ENCODE assay signal across 1 cellular context in the genomic region with DNA sequence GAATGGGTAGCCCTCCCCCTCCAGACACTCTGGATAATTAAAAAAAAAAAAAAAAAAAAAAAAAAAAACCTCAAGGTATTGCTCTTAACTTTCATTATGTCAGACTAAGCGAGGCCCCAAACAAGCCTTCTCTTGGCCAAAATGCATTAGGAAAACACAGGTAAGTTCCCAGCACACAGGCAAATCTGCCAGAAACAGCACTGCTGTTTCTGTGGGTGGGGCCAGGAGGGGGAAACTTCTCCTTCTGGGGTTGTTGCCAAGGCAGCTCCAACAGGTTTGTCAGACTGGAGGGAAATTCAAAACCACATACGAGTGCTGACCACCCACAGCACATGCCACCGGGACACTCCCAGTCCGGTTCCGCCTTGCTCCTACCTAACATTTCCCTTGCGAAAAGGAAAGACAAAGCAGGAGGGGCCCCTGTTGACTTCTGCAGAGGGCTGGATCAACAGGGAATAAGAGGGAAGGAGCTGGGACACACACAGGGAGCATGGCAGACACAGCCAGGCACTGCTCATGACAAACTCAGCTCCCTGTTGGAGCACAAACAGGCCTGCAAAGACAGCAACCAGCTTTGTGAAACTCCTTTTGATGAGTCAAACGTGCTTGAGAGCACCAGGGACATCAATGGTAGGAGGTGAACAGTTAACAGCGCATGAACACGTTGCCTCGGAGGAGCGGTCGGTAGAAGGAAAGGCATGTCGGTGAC.
A peak's percentile ranks its signal among the peaks of the same experiment; 100 is the strongest.
TF ChIP-seq lines count a peak whose summit lies in the region.

No MANE protein-coding gene starts in this region.

TF ChIP-seq in GM12878, 131 proteins besides CTCF, POLR2A, EP300 and RAD21 (continued from another document):
- TF ChIP-seq, protein P1, sequence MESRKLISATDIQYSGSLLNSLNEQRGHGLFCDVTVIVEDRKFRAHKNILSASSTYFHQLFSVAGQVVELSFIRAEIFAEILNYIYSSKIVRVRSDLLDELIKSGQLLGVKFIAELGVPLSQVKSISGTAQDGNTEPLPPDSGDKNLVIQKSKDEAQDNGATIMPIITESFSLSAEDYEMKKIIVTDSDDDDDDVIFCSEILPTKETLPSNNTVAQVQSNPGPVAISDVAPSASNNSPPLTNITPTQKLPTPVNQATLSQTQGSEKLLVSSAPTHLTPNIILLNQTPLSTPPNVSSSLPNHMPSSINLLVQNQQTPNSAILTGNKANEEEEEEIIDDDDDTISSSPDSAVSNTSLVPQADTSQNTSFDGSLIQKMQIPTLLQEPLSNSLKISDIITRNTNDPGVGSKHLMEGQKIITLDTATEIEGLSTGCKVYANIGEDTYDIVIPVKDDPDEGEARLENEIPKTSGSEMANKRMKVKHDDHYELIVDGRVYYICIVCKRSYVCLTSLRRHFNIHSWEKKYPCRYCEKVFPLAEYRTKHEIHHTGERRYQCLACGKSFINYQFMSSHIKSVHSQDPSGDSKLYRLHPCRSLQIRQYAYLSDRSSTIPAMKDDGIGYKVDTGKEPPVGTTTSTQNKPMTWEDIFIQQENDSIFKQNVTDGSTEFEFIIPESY (IDR thresholded peaks at IDR 0.05): no peak
- TF ChIP-seq, protein P2, sequence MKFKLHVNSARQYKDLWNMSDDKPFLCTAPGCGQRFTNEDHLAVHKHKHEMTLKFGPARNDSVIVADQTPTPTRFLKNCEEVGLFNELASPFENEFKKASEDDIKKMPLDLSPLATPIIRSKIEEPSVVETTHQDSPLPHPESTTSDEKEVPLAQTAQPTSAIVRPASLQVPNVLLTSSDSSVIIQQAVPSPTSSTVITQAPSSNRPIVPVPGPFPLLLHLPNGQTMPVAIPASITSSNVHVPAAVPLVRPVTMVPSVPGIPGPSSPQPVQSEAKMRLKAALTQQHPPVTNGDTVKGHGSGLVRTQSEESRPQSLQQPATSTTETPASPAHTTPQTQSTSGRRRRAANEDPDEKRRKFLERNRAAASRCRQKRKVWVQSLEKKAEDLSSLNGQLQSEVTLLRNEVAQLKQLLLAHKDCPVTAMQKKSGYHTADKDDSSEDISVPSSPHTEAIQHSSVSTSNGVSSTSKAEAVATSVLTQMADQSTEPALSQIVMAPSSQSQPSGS (IDR thresholded peaks at IDR 0.05; ENCODE audit: low read length): no peak
- TF ChIP-seq MYB (IDR thresholded peaks at IDR 0.05; ENCODE audit: borderline replicate concordance, low read depth, low read length) (no peak), MTA3 (IDR thresholded peaks at IDR 0.05; ENCODE audit: borderline replicate concordance, low read length) (peak; percentile 70; the same call in 1 of the 2 replicates), CBX3 (IDR thresholded peaks at IDR 0.05; ENCODE audit: borderline replicate concordance, low read depth) (no peak), SP1 (IDR thresholded peaks at IDR 0.05; ENCODE audit: low read depth, low read length) (peak; percentile 23), IKZF1 (conservative IDR thresholded peaks at IDR 0.05) (peak; percentile 71), MXI1 (IDR thresholded peaks at IDR 0.05; ENCODE audit: low read depth, low read length) (peak; percentile 94), YBX1 (IDR thresholded peaks at IDR 0.05) (no peak), RUNX3 (IDR thresholded peaks at IDR 0.05; ENCODE audit: low read length) (peak; percentile 77), HCFC1 (IDR thresholded peaks at IDR 0.05; ENCODE audit: low read length) (no peak), CREM (IDR thresholded peaks at IDR 0.05; ENCODE audit: low read depth) (peak; percentile 15; the same call in 1 of the 2 replicates), YY1 (IDR thresholded peaks at IDR 0.05; ENCODE audit: low read depth, low read length) (peak; percentile 15; the same call in 1 of the 2 replicates), ZNF384 (IDR thresholded peaks at IDR 0.05; ENCODE audit: borderline replicate concordance, low read depth, low read length) (peak; percentile 90), RAD51 (IDR thresholded peaks at IDR 0.05) (no peak), EED (IDR thresholded peaks at IDR 0.05; ENCODE audit: low read depth) (peak; percentile 40; the same call in 1 of the 2 replicates), ESRRA (IDR thresholded peaks at IDR 0.05; ENCODE audit: low read length) (no peak), ZBED1 (IDR thresholded peaks at IDR 0.05; ENCODE audit: borderline replicate concordance) (peak; percentile 40; the same call in 1 of the 2 replicates), ASH2L (IDR thresholded peaks at IDR 0.05; ENCODE audit: borderline replicate concordance, low read depth) (no peak), CREB1 (IDR thresholded peaks at IDR 0.05; ENCODE audit: low read depth) (no peak), BHLHE40 (IDR thresholded peaks at IDR 0.05; ENCODE audit: borderline replicate concordance in 1 of 2, low read depth in 2 of 2, low read length in 1 of 2) (peak; percentile 75 to 83), CHD2 (IDR thresholded peaks at IDR 0.05; ENCODE audit: borderline replicate concordance, low read depth, low read length) (no peak), FOXM1 (IDR thresholded peaks at IDR 0.05; ENCODE audit: low read depth, low read length) (0 out of 2 replicates have a peak, but pooled peaks have one; percentile 38), STAT3 (IDR thresholded peaks at IDR 0.05; ENCODE audit: low read depth, low read length) (no peak), STAT1 (conservative IDR thresholded peaks at IDR 0.05) (no peak), BCL11A (IDR thresholded peaks at IDR 0.05; ENCODE audit: low read depth, low read length) (0 out of 2 replicates have a peak, but pooled peaks have one; percentile 15), RB1 (IDR thresholded peaks at IDR 0.05; ENCODE audit: borderline replicate concordance) (0 out of 2 replicates have a peak, but pooled peaks have one; percentile 27), HDGF (IDR thresholded peaks at IDR 0.05) (0 out of 2 replicates have a peak, but pooled peaks have one; percentile 37), IKZF2 (IDR thresholded peaks at IDR 0.05) (peak; percentile 30 to 54; a peak in 1 of 4 replicates), POLR2AphosphoS5 (IDR thresholded peaks at IDR 0.05; ENCODE audit: low read length) (peak; percentile 46), MEF2A (IDR thresholded peaks at IDR 0.05; ENCODE audit: insufficient read depth, low read depth, low read length) (no peak), NR2C2 (IDR thresholded peaks at IDR 0.05; ENCODE audit: borderline replicate concordance, control insufficient read depth, insufficient read length, low read depth) (no peak), NFIC (IDR thresholded peaks at IDR 0.05; ENCODE audit: low read depth, low read length) (peak; percentile 44; the same call in 1 of the 2 replicates), ZSCAN29 (IDR thresholded peaks at IDR 0.05) (no peak), SMARCA5 (IDR thresholded peaks at IDR 0.05) (0 out of 2 replicates have a peak, but pooled peaks have one; percentile 52), ZNF274 (IDR thresholded peaks at IDR 0.05; ENCODE audit: insufficient read depth, insufficient read length) (no peak), MTA2 (IDR thresholded peaks at IDR 0.05; ENCODE audit: low read depth) (no peak), RELA (IDR thresholded peaks at IDR 0.05; ENCODE audit: borderline replicate concordance, partially characterized antibody) (peak; percentile 29), SIN3A (IDR thresholded peaks at IDR 0.05; ENCODE audit: low read depth, low read length) (peak; percentile 96), WRNIP1 (IDR thresholded peaks at IDR 0.05; ENCODE audit: borderline replicate concordance, low read depth, low read length) (no peak), NR2C1 (IDR thresholded peaks at IDR 0.05) (no peak)
- TF ChIP-seq, protein P3, sequence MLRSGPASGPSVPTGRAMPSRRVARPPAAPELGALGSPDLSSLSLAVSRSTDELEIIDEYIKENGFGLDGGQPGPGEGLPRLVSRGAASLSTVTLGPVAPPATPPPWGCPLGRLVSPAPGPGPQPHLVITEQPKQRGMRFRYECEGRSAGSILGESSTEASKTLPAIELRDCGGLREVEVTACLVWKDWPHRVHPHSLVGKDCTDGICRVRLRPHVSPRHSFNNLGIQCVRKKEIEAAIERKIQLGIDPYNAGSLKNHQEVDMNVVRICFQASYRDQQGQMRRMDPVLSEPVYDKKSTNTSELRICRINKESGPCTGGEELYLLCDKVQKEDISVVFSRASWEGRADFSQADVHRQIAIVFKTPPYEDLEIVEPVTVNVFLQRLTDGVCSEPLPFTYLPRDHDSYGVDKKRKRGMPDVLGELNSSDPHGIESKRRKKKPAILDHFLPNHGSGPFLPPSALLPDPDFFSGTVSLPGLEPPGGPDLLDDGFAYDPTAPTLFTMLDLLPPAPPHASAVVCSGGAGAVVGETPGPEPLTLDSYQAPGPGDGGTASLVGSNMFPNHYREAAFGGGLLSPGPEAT (IDR thresholded peaks at IDR 0.05; ENCODE audit: low read depth): peak; percentile 65
- TF ChIP-seq, protein P4, sequence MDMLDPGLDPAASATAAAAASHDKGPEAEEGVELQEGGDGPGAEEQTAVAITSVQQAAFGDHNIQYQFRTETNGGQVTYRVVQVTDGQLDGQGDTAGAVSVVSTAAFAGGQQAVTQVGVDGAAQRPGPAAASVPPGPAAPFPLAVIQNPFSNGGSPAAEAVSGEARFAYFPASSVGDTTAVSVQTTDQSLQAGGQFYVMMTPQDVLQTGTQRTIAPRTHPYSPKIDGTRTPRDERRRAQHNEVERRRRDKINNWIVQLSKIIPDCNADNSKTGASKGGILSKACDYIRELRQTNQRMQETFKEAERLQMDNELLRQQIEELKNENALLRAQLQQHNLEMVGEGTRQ (IDR thresholded peaks at IDR 0.05; ENCODE audit: borderline replicate concordance, low read depth, low read length): no peak
- TF ChIP-seq, protein P5, sequence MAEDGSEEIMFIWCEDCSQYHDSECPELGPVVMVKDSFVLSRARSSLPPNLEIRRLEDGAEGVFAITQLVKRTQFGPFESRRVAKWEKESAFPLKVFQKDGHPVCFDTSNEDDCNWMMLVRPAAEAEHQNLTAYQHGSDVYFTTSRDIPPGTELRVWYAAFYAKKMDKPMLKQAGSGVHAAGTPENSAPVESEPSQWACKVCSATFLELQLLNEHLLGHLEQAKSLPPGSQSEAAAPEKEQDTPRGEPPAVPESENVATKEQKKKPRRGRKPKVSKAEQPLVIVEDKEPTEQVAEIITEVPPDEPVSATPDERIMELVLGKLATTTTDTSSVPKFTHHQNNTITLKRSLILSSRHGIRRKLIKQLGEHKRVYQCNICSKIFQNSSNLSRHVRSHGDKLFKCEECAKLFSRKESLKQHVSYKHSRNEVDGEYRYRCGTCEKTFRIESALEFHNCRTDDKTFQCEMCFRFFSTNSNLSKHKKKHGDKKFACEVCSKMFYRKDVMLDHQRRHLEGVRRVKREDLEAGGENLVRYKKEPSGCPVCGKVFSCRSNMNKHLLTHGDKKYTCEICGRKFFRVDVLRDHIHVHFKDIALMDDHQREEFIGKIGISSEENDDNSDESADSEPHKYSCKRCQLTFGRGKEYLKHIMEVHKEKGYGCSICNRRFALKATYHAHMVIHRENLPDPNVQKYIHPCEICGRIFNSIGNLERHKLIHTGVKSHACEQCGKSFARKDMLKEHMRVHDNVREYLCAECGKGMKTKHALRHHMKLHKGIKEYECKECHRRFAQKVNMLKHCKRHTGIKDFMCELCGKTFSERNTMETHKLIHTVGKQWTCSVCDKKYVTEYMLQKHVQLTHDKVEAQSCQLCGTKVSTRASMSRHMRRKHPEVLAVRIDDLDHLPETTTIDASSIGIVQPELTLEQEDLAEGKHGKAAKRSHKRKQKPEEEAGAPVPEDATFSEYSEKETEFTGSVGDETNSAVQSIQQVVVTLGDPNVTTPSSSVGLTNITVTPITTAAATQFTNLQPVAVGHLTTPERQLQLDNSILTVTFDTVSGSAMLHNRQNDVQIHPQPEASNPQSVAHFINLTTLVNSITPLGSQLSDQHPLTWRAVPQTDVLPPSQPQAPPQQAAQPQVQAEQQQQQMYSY (CRISPR knock-in tag; IDR thresholded peaks at IDR 0.05): no peak
- TF ChIP-seq, protein P6, sequence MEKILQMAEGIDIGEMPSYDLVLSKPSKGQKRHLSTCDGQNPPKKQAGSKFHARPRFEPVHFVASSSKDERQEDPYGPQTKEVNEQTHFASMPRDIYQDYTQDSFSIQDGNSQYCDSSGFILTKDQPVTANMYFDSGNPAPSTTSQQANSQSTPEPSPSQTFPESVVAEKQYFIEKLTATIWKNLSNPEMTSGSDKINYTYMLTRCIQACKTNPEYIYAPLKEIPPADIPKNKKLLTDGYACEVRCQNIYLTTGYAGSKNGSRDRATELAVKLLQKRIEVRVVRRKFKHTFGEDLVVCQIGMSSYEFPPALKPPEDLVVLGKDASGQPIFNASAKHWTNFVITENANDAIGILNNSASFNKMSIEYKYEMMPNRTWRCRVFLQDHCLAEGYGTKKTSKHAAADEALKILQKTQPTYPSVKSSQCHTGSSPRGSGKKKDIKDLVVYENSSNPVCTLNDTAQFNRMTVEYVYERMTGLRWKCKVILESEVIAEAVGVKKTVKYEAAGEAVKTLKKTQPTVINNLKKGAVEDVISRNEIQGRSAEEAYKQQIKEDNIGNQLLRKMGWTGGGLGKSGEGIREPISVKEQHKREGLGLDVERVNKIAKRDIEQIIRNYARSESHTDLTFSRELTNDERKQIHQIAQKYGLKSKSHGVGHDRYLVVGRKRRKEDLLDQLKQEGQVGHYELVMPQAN (conservative IDR thresholded peaks at IDR 0.05): peak; percentile 91
- TF ChIP-seq, protein P7, sequence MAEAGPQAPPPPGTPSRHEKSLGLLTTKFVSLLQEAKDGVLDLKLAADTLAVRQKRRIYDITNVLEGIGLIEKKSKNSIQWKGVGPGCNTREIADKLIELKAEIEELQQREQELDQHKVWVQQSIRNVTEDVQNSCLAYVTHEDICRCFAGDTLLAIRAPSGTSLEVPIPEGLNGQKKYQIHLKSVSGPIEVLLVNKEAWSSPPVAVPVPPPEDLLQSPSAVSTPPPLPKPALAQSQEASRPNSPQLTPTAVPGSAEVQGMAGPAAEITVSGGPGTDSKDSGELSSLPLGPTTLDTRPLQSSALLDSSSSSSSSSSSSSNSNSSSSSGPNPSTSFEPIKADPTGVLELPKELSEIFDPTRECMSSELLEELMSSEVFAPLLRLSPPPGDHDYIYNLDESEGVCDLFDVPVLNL (IDR thresholded peaks at IDR 0.05; ENCODE audit: low read depth, low read length): peak; percentile 84
